11 cellular contexts compared by ENCODE assay signal in genomic region chr11:44308923-44309482, GRCh38. TPM values are rescaled to one million over a fixed set of nuclear protein-coding genes. Genes with fewer than 3 reads are reported as not detected.
DNase-seq lines count a peak whose midpoint lies in the region; ATAC-seq and TF ChIP-seq lines count a peak whose summit lies in the region.
"Had no signal": no experiment of that assay in that cellular context is flagged by ENCODE, and none has a peak within 500 bp of the region (broad histone marks: within the 10 kb centered on the region; RNA-seq: fewer than 3 reads in every experiment).

No MANE protein-coding gene starts in this region.

- no peak for TF ChIP-seq POLR2A in heart left ventricle (IDR thresholded peaks at IDR 0.05)

- intact Hi-C loops in heart left ventricle (cut with DNase I) (loop anchor here in 1 of 10 donors (10.0 kb wide), 1 partner anchor 306 kb away; no protein-coding TSS in a partner anchor), cardiac septum (cut with DNase I) (no loop called here)
- intact Hi-C loops in activated T-helper 2 cell treated with anti-CD3 and anti-CD28 coated beads, Interferon-gamma antibody, Interleukin-2, Interleukin-4, amounts not matched to agents 10 μg/mL and 5 μg/mL and 100 μg/mL, durations not matched to agents 14 hours and 24 hours and 36 hours (cut with micrococcal nuclease) = loop anchor here (10.0 kb wide), 1 partner anchor 214 kb away; the partner anchor contains the start of gene EXT2

- H3K27ac Mint-ChIP-seq in activated T-helper 2 cell treated with anti-CD3 and anti-CD28 coated beads, Interferon-gamma antibody, Interleukin-2, Interleukin-4, amounts not matched to agents 10 μg/mL and 5 μg/mL and 100 μg/mL, durations not matched to agents 14 hours and 24 hours and 36 hours = no peak overlapping the region
- peak overlapping the region in 2 of 6 donors; percentile 68 to 85 for H3K27ac Mint-ChIP-seq in naive B cell

- peaks cover 27% of the 10 kb centered on the region for H3K4me1 Mint-ChIP-seq in activated T-helper 2 cell treated with anti-CD3 and anti-CD28 coated beads, Interferon-gamma antibody, Interleukin-2, Interleukin-4, amounts not matched to agents 10 μg/mL and 5 μg/mL and 100 μg/mL, durations not matched to agents 14 hours and 24 hours and 36 hours (ENCODE audit: low read depth)
- peaks cover 22 to 56% (median 55%) of the 10 kb centered on the region in 3 donors for H3K4me1 Mint-ChIP-seq in naive B cell

- H3K27ac ChIP-seq in heart left ventricle (no peak overlapping the region), RWPE1 (no peak overlapping the region)

- H3K27me3 ChIP-seq in heart left ventricle = peaks cover 50 to 100% (median 97%) of the 10 kb centered on the region in 9 donors

- H3K4me3 Mint-ChIP-seq in activated T-helper 2 cell treated with anti-CD3 and anti-CD28 coated beads, Interferon-gamma antibody, Interleukin-2, Interleukin-4, amounts not matched to agents 10 μg/mL and 5 μg/mL and 100 μg/mL, durations not matched to agents 14 hours and 24 hours and 36 hours (ENCODE audit: low read depth) = peak overlapping the region; percentile 30
- H3K4me3 Mint-ChIP-seq in naive B cell = peak overlapping the region; percentile 70 to 93 (median 80)

- H3K4me1 ChIP-seq in heart left ventricle = peaks cover 2 to 49% (median 25%) of the 10 kb centered on the region in 12 donors

- H3K27me3 Mint-ChIP-seq in activated T-helper 2 cell treated with anti-CD3 and anti-CD28 coated beads, Interferon-gamma antibody, Interleukin-2, Interleukin-4, amounts not matched to agents 10 μg/mL and 5 μg/mL and 100 μg/mL, durations not matched to agents 14 hours and 24 hours and 36 hours (ENCODE audit: low read depth) = peaks cover 88% of the 10 kb centered on the region
- H3K27me3 Mint-ChIP-seq in naive B cell = peaks cover 72 to 97% (median 84%) of the 10 kb centered on the region in 3 donors

- H3K9me3 ChIP-seq in heart left ventricle = no peaks in the 10 kb centered on the region

- no peaks in the 10 kb centered on the region for H3K9me3 Mint-ChIP-seq in activated T-helper 2 cell treated with anti-CD3 and anti-CD28 coated beads, Interferon-gamma antibody, Interleukin-2, Interleukin-4, amounts not matched to agents 10 μg/mL and 5 μg/mL and 100 μg/mL, durations not matched to agents 14 hours and 24 hours and 36 hours
- H3K9me3 Mint-ChIP-seq in naive B cell = peaks cover 0 to 12% (median 3%) of the 10 kb centered on the region in 7 donors

- DNase-seq in heart left ventricle (no peak), cardiac septum (ENCODE audit: low spot score) (no peak), naive B cell (no peak), LoVo (ENCODE audit: low spot score) (no peak), RPMI8226 (no peak), RWPE1 (ENCODE audit: low spot score) (no peak)
- no peak for DNase-seq in activated T-helper 2 cell treated with anti-CD3 and anti-CD28 coated beads, Interferon-gamma antibody, Interleukin-2, Interleukin-4, amounts not matched to agents 10 μg/mL and 5 μg/mL and 100 μg/mL, durations not matched to agents 14 hours and 24 hours and 36 hours (ENCODE audit: low spot score)
- DNase-seq: activated CD8-positive, alpha-beta memory T cell treated with anti-CD3 and anti-CD28 coated beads, Interleukin-2, amount 50 U/mL, for 48 hours; effector CD8-positive, alpha-beta T cell; kidney glomerular epithelial cell had no signal

- no peak for TF ChIP-seq CTCF in heart left ventricle (IDR thresholded peaks at IDR 0.05)
- TF ChIP-seq CTCF in RWPE1 (conservative IDR thresholded peaks at IDR 0.05; ENCODE audit: low read depth) = no peak

- CTCF ChIA-PET in RWPE1 (lab: Yijun Ruan, JAX) = interaction anchor here (0.6 kb wide), 2 partner anchors 215 to 216 kb away, joined by 3 to 4 read pairs; no protein-coding TSS in a partner anchor

- H3K36me3 ChIP-seq in heart left ventricle = no peaks in the 10 kb centered on the region

- 9 to 15% (median 12%) methylated on average over 25 to 57 of the region's 57 CpGs for WGBS in heart left ventricle, 4 donors

- no peaks in the 10 kb centered on the region for H3K36me3 Mint-ChIP-seq in activated T-helper 2 cell treated with anti-CD3 and anti-CD28 coated beads, Interferon-gamma antibody, Interleukin-2, Interleukin-4, amounts not matched to agents 10 μg/mL and 5 μg/mL and 100 μg/mL, durations not matched to agents 14 hours and 24 hours and 36 hours (ENCODE audit: low read depth)
- peaks cover 0 to under 1% of the 10 kb centered on the region in 2 donors for H3K36me3 Mint-ChIP-seq in naive B cell

- POLR2A ChIA-PET in RWPE1 (lab: Yijun Ruan, JAX; ENCODE audit: low non-redundant PET) = no interaction called here

- ATAC-seq in heart left ventricle = no peak
- ATAC-seq in naive B cell (ENCODE audit: low read depth in 2 of 2) = peak in 1 of 2 donors; percentile 10
- no peak for ATAC-seq in HG03039 (IDR thresholded peaks at IDR 0.05; ENCODE audit: unreplicated experiment)

- peak overlapping the region; percentile 29 to 62 (median 46) for H3K4me3 ChIP-seq in heart left ventricle

RNA-seq across cellular contexts. Expression of gene ALX4, which starts 0.9 kb away (rescaled TPM):
- under 1 TPM in 7 of 9 donors, not detected in 2; 0.05 to 0.24 (median 0.11) TPM for total RNA-seq in heart left ventricle
- polyA plus RNA-seq in heart left ventricle = under 1 TPM in 1 of 2 donors, not detected in 1; 0.03 TPM
- total RNA-seq in cardiac septum = 0.05 TPM
- total RNA-seq in activated T-helper 2 cell treated with anti-CD3 and anti-CD28 coated beads, Interferon-gamma antibody, Interleukin-2, Interleukin-4, amounts not matched to agents 10 μg/mL and 5 μg/mL and 100 μg/mL, durations not matched to agents 14 hours and 24 hours and 36 hours = not detected in 2 replicates
- not detected for polyA plus RNA-seq in naive B cell (ENCODE audit: low read depth in 6 of 6)
